ENCODE assay signal across 8 cellular contexts in the genomic region with DNA sequence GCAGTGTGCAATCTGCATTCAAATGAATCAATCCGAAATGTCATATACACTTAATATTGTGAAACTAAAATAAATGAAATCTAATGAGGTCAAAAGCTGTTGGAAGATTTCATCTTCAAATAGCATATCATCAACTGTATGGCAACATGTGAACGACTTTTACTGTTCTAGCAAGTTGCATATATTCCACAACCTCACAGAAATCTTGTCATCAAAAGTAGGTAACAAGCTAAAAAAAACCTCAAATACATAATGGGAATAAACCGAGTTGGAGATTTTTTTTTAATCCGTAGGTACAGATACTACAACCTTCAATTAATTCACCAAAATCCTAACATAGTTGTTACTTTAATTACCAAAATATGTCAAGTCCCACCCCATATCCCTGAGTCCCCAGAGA. TPM values are rescaled to one million over a fixed set of nuclear protein-coding genes. Genes with fewer than 3 reads are reported as not detected.
DNase-seq lines count a peak whose midpoint lies in the region; ATAC-seq and TF ChIP-seq lines count a peak whose summit lies in the region.

No MANE protein-coding gene starts in this region.

- H3K27me3 ChIP-seq in GM06990 (replicated peaks; ENCODE audit: control insufficient read depth, insufficient read depth, low read length) = no peaks in the 10 kb centered on the region
- no peaks in the 10 kb centered on the region for H3K27me3 ChIP-seq in PC-9 (ENCODE audit: insufficient read depth, low read depth)

- peaks cover 26% of the 10 kb centered on the region for H3K4me1 Mint-ChIP-seq in progenitor cell of endocrine pancreas (ENCODE audit: low read depth)

- H3K27ac ChIP-seq in PC-9 = peak overlapping the region; percentile 88
- H3K27ac ChIP-seq in epithelial cell of prostate = peak overlapping the region; percentile 97

- CTCF ChIA-PET in PC-9 (lab: Charles Lee) = no interaction called here

- no peaks in the 10 kb centered on the region for H3K36me3 ChIP-seq in GM06990 (ENCODE audit: control insufficient read depth, insufficient read depth, low read length)
- H3K36me3 ChIP-seq in PC-9 (ENCODE audit: low read depth) = peaks cover 4% of the 10 kb centered on the region; the same call in 1 of the 2 replicates

- peak overlapping the region; percentile 93 for H3K27ac Mint-ChIP-seq in progenitor cell of endocrine pancreas

- peak overlapping the region; percentile 65 for H2AFZ ChIP-seq in PC-9

- peaks cover 56% of the 10 kb centered on the region for H3K4me1 ChIP-seq in PC-9 (replicated peaks; ENCODE audit: insufficient read depth)

- no peaks in the 10 kb centered on the region for H3K27me3 Mint-ChIP-seq in progenitor cell of endocrine pancreas

- H3K79me2 ChIP-seq in PC-9 (ENCODE audit: low read depth) = peaks cover 60% of the 10 kb centered on the region

- no peak for TF ChIP-seq CTCF in GM06990 (IDR thresholded peaks at IDR 0.05; ENCODE audit: insufficient read depth, low read length, poor library complexity, severe bottlenecking)
- TF ChIP-seq CTCF in PC-9 (conservative IDR thresholded peaks at IDR 0.05) = no peak
- TF ChIP-seq CTCF in progenitor cell of endocrine pancreas (IDR thresholded peaks at IDR 0.05; ENCODE audit: unreplicated experiment) = no peak

- no TSS peak for BruUV-seq in PC-9 (replicated peaks; lab: Mats Ljungman, UMichigan)

- H3K9me3 ChIP-seq in PC-9 (ENCODE audit: insufficient read depth, low read depth) = no peaks in the 10 kb centered on the region

- POLR2A ChIA-PET in PC-9 (lab: Charles Lee; ENCODE audit: unreplicated experiment) = interaction anchor here (0.6 to 1.4 kb wide), 3 partner anchors 10 to 185 kb away, joined by 4 to 15 read pairs (median 5); no protein-coding TSS in a partner anchor

- H4K20me1 ChIP-seq in PC-9 (ENCODE audit: insufficient read depth) = peaks cover 18% of the 10 kb centered on the region

- DNase-seq in GM06990 (ENCODE audit: extremely low read depth, insufficient read length) = no peak
- DNase-seq in PC-9 = no peak
- DNase-seq in epithelial cell of prostate (ENCODE audit: low read depth, low spot score) = no peak
- DNase-seq in progenitor cell of endocrine pancreas (ENCODE audit: low spot score, unreplicated experiment) = no peak
- no peak for DNase-seq in amygdala (lab: John Stamatoyannopoulos, UW)
- no peak for DNase-seq in LoVo (ENCODE audit: low spot score)
- DNase-seq in AG20443 (ENCODE audit: low spot score) = no peak

- ATAC-seq in GM21576 (IDR thresholded peaks at IDR 0.05; ENCODE audit: unreplicated experiment) = no peak

- peak overlapping the region; percentile 96 for H3K4me3 Mint-ChIP-seq in progenitor cell of endocrine pancreas (ENCODE audit: low read depth)

- H3K4me3 ChIP-seq in GM06990 (replicated peaks; ENCODE audit: low read depth, low read length) = peak overlapping the region; percentile 88
- peak overlapping the region; percentile 89 for H3K4me3 ChIP-seq in PC-9

- peak overlapping the region; percentile 91 for H3K4me2 ChIP-seq in PC-9

- H3F3A ChIP-seq in PC-9 (ENCODE audit: insufficient read depth, low read depth) = peaks cover 18% of the 10 kb centered on the region

- peaks cover 1% of the 10 kb centered on the region for H3K36me3 Mint-ChIP-seq in progenitor cell of endocrine pancreas (ENCODE audit: insufficient read depth)

- no peaks in the 10 kb centered on the region for H3K9me3 Mint-ChIP-seq in progenitor cell of endocrine pancreas (ENCODE audit: low read depth)

- intact Hi-C loops in PC-9 (cut with micrococcal nuclease; ENCODE audit: unreplicated experiment) = loop anchor here (2.0 to 10.0 kb wide), 6 partner anchors 29 to 383 kb away; a partner anchor contains a TSS

- H3K9me2 ChIP-seq in PC-9 (ENCODE audit: insufficient read depth) = no peaks in the 10 kb centered on the region

RNA-seq across cellular contexts. Expression of a gene that starts 1.1 kb away (rescaled TPM):
- total RNA-seq in PC-9 (2021) = 75.9 and 141 TPM in 2 replicates
- total RNA-seq in progenitor cell of endocrine pancreas = 67.1 and 72.8 TPM in 2 replicates

RNA-seq across cellular contexts. Expression of a gene that starts 47.6 kb away (rescaled TPM):
- 51.9 and 60.6 TPM in 2 replicates for total RNA-seq in PC-9 (2021)
- 25.9 and 27.8 TPM in 2 replicates for total RNA-seq in progenitor cell of endocrine pancreas
